38 cellular contexts compared by ENCODE assay signal in genomic region chr16:49354991-49355390, GRCh38. TPM values are rescaled to one million over a fixed set of nuclear protein-coding genes. Genes with fewer than 3 reads are reported as not detected.
"Had no signal": no experiment of that assay in that cellular context is flagged by ENCODE, and none has a peak within 500 bp of the region (broad histone marks: within the 10 kb centered on the region; RNA-seq: fewer than 3 reads in every experiment).

No MANE protein-coding gene starts in this region.

- H3K27ac Mint-ChIP-seq: immature natural killer cell, mesothelial cell of epicardium, naive B cell, natural killer cell, nephron progenitor cell, neural progenitor cell, progenitor cell of endocrine pancreas had no signal

- H3K4me1 ChIP-seq: left lung, lower lobe of right lung, right atrium auricular region, right lobe of liver, stomach, upper lobe of right lung, uterus had no signal

- H3K27me3 ChIP-seq: neural progenitor cell, ovary, right lobe of liver, uterus had no signal

- ATAC-seq: left colon, left lung, lower lobe of right lung, natural killer cell, right lobe of liver, upper lobe of right lung had no signal

- FAIRE-seq: islet of Langerhans, kidney had no signal

- H3K36me3 Mint-ChIP-seq: immature natural killer cell, mesothelial cell of epicardium, naive B cell, natural killer cell, neural progenitor cell had no signal

- H3K27ac ChIP-seq: left lung, lower lobe of right lung, neural progenitor cell, ovary, right atrium auricular region, right lobe of liver, stomach, suprapubic skin, thoracic aorta, tibial artery, upper lobe of right lung, uterus had no signal

- DNase-seq: head of caudate nucleus; hypothalamus; immature natural killer cell; kidney; left colon; left lung; lower lobe of right lung; mammary epithelial cell; mesenchymal stem cell; naive B cell; natural killer cell; nephron progenitor cell; ovary; right lobe of liver; stimulated activated CD4-positive, alpha-beta T cell treated with anti-CD3 and anti-CD28 coated beads, Interleukin-1b, Interleukin-23, amount 100 ng/mL, for 48 hours; stimulated activated CD4-positive, alpha-beta T cell treated with anti-CD3 and anti-CD28 coated beads, Interleukin-2, amount 100 ng/mL, for 48 hours; stimulated activated CD4-positive, alpha-beta T cell treated with anti-CD3 and anti-CD28 coated beads, Interleukin-4, amount 100 ng/mL, for 4 hours; stimulated activated CD8-positive, alpha-beta memory T cell treated with anti-CD3 and anti-CD28 coated beads, Interleukin-4, amount 100 ng/mL, for 48 hours; stimulated activated naive CD4-positive, alpha-beta T cell; stomach; trophoblast cell; upper lobe of right lung; uterus had no signal

- H3K9me3 Mint-ChIP-seq: immature natural killer cell, mesothelial cell of epicardium, natural killer cell, nephron progenitor cell, neural progenitor cell had no signal

- H3K4me3 ChIP-seq: left lung, lower lobe of right lung, neural progenitor cell, ovary, right atrium auricular region, right lobe of liver, smooth muscle cell, stomach, suprapubic skin, thoracic aorta, tibial artery, upper lobe of right lung, uterus had no signal

- H3K4me3 Mint-ChIP-seq: immature natural killer cell, mesothelial cell of epicardium, naive B cell, natural killer cell, nephron progenitor cell, neural progenitor cell had no signal

- H3K36me3 ChIP-seq: left lung, lower lobe of right lung, neural progenitor cell, ovary, right atrium auricular region, right lobe of liver, stomach, suprapubic skin, thoracic aorta, tibial artery, upper lobe of right lung, uterus had no signal

- H3K4me1 Mint-ChIP-seq: immature natural killer cell, mesothelial cell of epicardium had no signal

- H3K9me3 ChIP-seq: left lung, lower lobe of right lung, ovary, right atrium auricular region, right lobe of liver, stomach, suprapubic skin, thoracic aorta, tibial artery, upper lobe of right lung, uterus had no signal

RNA-seq across cellular contexts. Expression of gene C16orf78, which starts 18.6 kb away (rescaled TPM):
- total RNA-seq: kidney, left colon, left lung, liver, lower lobe of right lung, mammary epithelial cell, mesothelial cell of epicardium, mononuclear cell, natural killer cell, omental fat pad, ovary, progenitor cell of endocrine pancreas, pulmonary artery endothelial cell, renal cortical epithelial cell, right atrium auricular region, right lobe of liver, skeletal muscle tissue, smooth muscle cell, stomach, suprapubic skin, thoracic aorta, upper lobe of right lung, uterus had no signal
- polyA plus RNA-seq: immature natural killer cell, liver, mammary epithelial cell, ovary, smooth muscle cell, stomach had no signal
